Comparison of ENCODE assay signal across 21 cellular contexts in genomic region chr14:27190286-27190685, GRCh38.
"Had no signal": no experiment of that assay in that cellular context is flagged by ENCODE, and none has a peak within 500 bp of the region (broad histone marks: within the 10 kb centered on the region; RNA-seq: fewer than 3 reads in every experiment).

No MANE protein-coding gene starts in this region.

- H3K36me3 ChIP-seq: SJSA1 had no signal

- H3K4me1 ChIP-seq: SJSA1 had no signal

- H3K27ac ChIP-seq: SJSA1, SK-N-MC had no signal

- H3K4me3 ChIP-seq: SJSA1, SK-N-MC had no signal

- H3K27me3 ChIP-seq: SJSA1 had no signal

- H3K9me3 ChIP-seq: SJSA1 had no signal

- DNase-seq: KBM-7, MV-4-11, NCI-H1048, NCI-H1105, NCI-H1417, NCI-H1436 treated with DMSO at 0.1 percent for 48 hours, NCI-H1694, NCI-H187 treated with DMSO at 0.1 percent for 48 hours, NCI-H2029 treated with DMSO at 0.1 percent for 48 hours, NCI-H2171, NCI-H226, NCI-H446, NCI-H510A, NCI-H524 treated with DMSO at 0.1 percent for 48 hours, NCI-H69, NCI-H774, Right ventricle myocardium superior, RPMI8226, SIG-M5 had no signal
